ENCODE assay signal across 8 cellular contexts in genomic region chr4:186570193-186570996, GRCh38. TPM values are rescaled to one million over a fixed set of nuclear protein-coding genes. Genes with fewer than 3 reads are reported as not detected.
A peak's percentile ranks its signal among the peaks of the same experiment; 100 is the strongest.
DNase-seq lines count a peak whose midpoint lies in the region; ATAC-seq and TF ChIP-seq lines count a peak whose summit lies in the region.
"Had no signal": no experiment of that assay in that cellular context is flagged by ENCODE, and none has a peak within 500 bp of the region (broad histone marks: within the 10 kb centered on the region; RNA-seq: fewer than 3 reads in every experiment).

No MANE protein-coding gene starts in this region.

- H3K9me3 Mint-ChIP-seq in CD8-positive, alpha-beta memory T cell = peaks cover 0 to 2% (median 0%) of the 10 kb centered on the region in 5 donors
- H3K9me3 Mint-ChIP-seq: activated naive CD8-positive, alpha-beta T cell treated with anti-CD3 and anti-CD28 coated beads, Interleukin-2, amount 50 U/mL, for 24 hours had no signal

- H3K4me1 ChIP-seq in lung (ENCODE audit: control insufficient read depth in 2 of 2, insufficient read depth in 2 of 2, low read length in 2 of 2) (no peaks in the 10 kb centered on the region), tibial artery (peaks cover 0 to 4% (median 0%) of the 10 kb centered on the region in 4 donors), thyroid gland (no peaks in the 10 kb centered on the region)
- no peaks in the 10 kb centered on the region for H3K4me1 ChIP-seq in CD8-positive, alpha-beta memory T cell (ENCODE audit: insufficient read depth, low read length)

- 35 to 57% methylated on average over 23 of the region's 23 CpGs for WGBS in lung, 2 donors
- 64 to 65% methylated on average over 23 of the region's 23 CpGs for WGBS in thyroid gland, 2 donors

- no peak overlapping the region for H3K27ac ChIP-seq in lung (ENCODE audit: low read depth in 1 of 2, low read length in 1 of 2)
- no peak overlapping the region for H3K27ac ChIP-seq in tibial artery
- H3K27ac ChIP-seq in CD8-positive, alpha-beta memory T cell (ENCODE audit: low read depth, low read length) = no peak overlapping the region
- H3K27ac ChIP-seq in thyroid gland = no peak overlapping the region

- peaks cover 0 to 4% of the 10 kb centered on the region in 2 donors for H3K27me3 Mint-ChIP-seq in CD8-positive, alpha-beta memory T cell

- H3K27me3 ChIP-seq in lung (ENCODE audit: control insufficient read depth, insufficient read depth) (no peaks in the 10 kb centered on the region), tibial artery (no peaks in the 10 kb centered on the region), thyroid gland (no peaks in the 10 kb centered on the region)
- H3K27me3 ChIP-seq in CD8-positive, alpha-beta memory T cell (ENCODE audit: insufficient read depth, low read length, poor library complexity, severe bottlenecking) = no peaks in the 10 kb centered on the region

- no peaks in the 10 kb centered on the region for H3K36me3 ChIP-seq in lung (ENCODE audit: control insufficient read depth in 2 of 2, insufficient read depth in 2 of 2, low read length in 2 of 2)
- H3K36me3 ChIP-seq in tibial artery = no peaks in the 10 kb centered on the region
- H3K36me3 ChIP-seq in CD8-positive, alpha-beta memory T cell (ENCODE audit: insufficient read depth, low read length) = no peaks in the 10 kb centered on the region
- no peaks in the 10 kb centered on the region for H3K36me3 ChIP-seq in thyroid gland

- TF ChIP-seq CTCF in lung (IDR thresholded peaks at IDR 0.05; ENCODE audit: control extremely low read depth, extremely low read depth) = no peak
- TF ChIP-seq CTCF in tibial artery (IDR thresholded peaks at IDR 0.05) = no peak
- no peak for TF ChIP-seq CTCF in thyroid gland (IDR thresholded peaks at IDR 0.05)

- H3K36me3 Mint-ChIP-seq in CD8-positive, alpha-beta memory T cell = no peaks in the 10 kb centered on the region

- H3K9me3 ChIP-seq in lung (ENCODE audit: control insufficient read depth in 2 of 2, insufficient read depth in 1 of 2, low read length in 1 of 2) = no peaks in the 10 kb centered on the region
- no peaks in the 10 kb centered on the region for H3K9me3 ChIP-seq in tibial artery
- no peaks in the 10 kb centered on the region for H3K9me3 ChIP-seq in CD8-positive, alpha-beta memory T cell (ENCODE audit: low read length)
- H3K9me3 ChIP-seq in thyroid gland = no peaks in the 10 kb centered on the region

- H3K4me1 Mint-ChIP-seq in CD8-positive, alpha-beta memory T cell = no peaks in the 10 kb centered on the region
- H3K4me1 Mint-ChIP-seq: activated naive CD8-positive, alpha-beta T cell treated with anti-CD3 and anti-CD28 coated beads, Interleukin-2, amount 50 U/mL, for 24 hours had no signal

- TF ChIP-seq POLR2A in thyroid gland (IDR thresholded peaks at IDR 0.05) = no peak

- POLR2A ChIA-PET in CD8-positive, alpha-beta memory T cell (lab: Charles Lee) = no interaction called here

- DNase-seq in HT-29 (ENCODE audit: low spot score) (peak; percentile 71), dedifferentiated amniotic fluid mesenchymal stem cell (ENCODE audit: extremely low spot score) (peak; percentile 18), lung (ENCODE audit: low spot score) (no peak), tibial artery (no peak), KG1 (lab: John Stamatoyannopoulos, UW) (no peak), thyroid gland (no peak)
- no peak for DNase-seq in CD8-positive, alpha-beta memory T cell
- DNase-seq: activated naive CD8-positive, alpha-beta T cell treated with anti-CD3 and anti-CD28 coated beads, Interleukin-2, amount 50 U/mL, for 24 hours had no signal

- H3K4me3 ChIP-seq in lung = no peak overlapping the region
- H3K4me3 ChIP-seq in tibial artery = peak overlapping the region; percentile 7 to 35
- H3K4me3 ChIP-seq in CD8-positive, alpha-beta memory T cell (ENCODE audit: low read length) = no peak overlapping the region
- no peak overlapping the region for H3K4me3 ChIP-seq in thyroid gland (replicated peaks in 1 of 3)

- CTCF ChIA-PET in CD8-positive, alpha-beta memory T cell (lab: Charles Lee) = no interaction called here

- no peak overlapping the region for H3K4me3 Mint-ChIP-seq in CD8-positive, alpha-beta memory T cell
- H3K4me3 Mint-ChIP-seq: activated naive CD8-positive, alpha-beta T cell treated with anti-CD3 and anti-CD28 coated beads, Interleukin-2, amount 50 U/mL, for 24 hours had no signal

- intact Hi-C loops in tibial artery (cut with DNase I; ENCODE audit: low total_unique reads) (no loop called here), thyroid gland (cut with DNase I) (no loop called here)

- no peak overlapping the region for H3K27ac Mint-ChIP-seq in CD8-positive, alpha-beta memory T cell
- H3K27ac Mint-ChIP-seq: activated naive CD8-positive, alpha-beta T cell treated with anti-CD3 and anti-CD28 coated beads, Interleukin-2, amount 50 U/mL, for 24 hours had no signal

- peak; percentile 62 for ATAC-seq in lung (ENCODE audit: insufficient read depth, low FRiP score)
- ATAC-seq: activated naive CD8-positive, alpha-beta T cell treated with anti-CD3 and anti-CD28 coated beads, Interleukin-2, amount 50 U/mL, for 24 hours had no signal

RNA-seq across cellular contexts. Expression of gene MTNR1A, which starts 15.0 kb away (rescaled TPM):
- total RNA-seq in HT-29 (2014; rRNA removed; shearing (Covaris generic)) = not detected in 2 replicates
- under 1 TPM in 1 of 2 donors, not detected in 1; 0.51 TPM for total RNA-seq in lung
- polyA plus RNA-seq in lung = under 1 TPM in 1 of 2 donors, not detected in 1; 0.16 TPM
- not detected for total RNA-seq in CD8-positive, alpha-beta memory T cell
- not detected for polyA plus RNA-seq in CD8-positive, alpha-beta memory T cell
- total RNA-seq in thyroid gland = not detected

Comparison
In these comparisons a context has a peak if more than half of its experiments do, and no peak if none do; other contexts are left out.
1. DNase-seq: peak in HT-29 (single experiment) and dedifferentiated amniotic fluid mesenchymal stem cell (single experiment); none in lung (single experiment), tibial artery (0 of 2), KG1 (single experiment), CD8-positive, alpha-beta memory T cell (0 of 5) and thyroid gland (0 of 2).
2. H3K4me3 ChIP-seq: peak in tibial artery (2 of 2); none in lung (single experiment), CD8-positive, alpha-beta memory T cell (single experiment) and thyroid gland (0 of 3).